Comparison of ENCODE assay signal across 30 cellular contexts in the genomic region with DNA sequence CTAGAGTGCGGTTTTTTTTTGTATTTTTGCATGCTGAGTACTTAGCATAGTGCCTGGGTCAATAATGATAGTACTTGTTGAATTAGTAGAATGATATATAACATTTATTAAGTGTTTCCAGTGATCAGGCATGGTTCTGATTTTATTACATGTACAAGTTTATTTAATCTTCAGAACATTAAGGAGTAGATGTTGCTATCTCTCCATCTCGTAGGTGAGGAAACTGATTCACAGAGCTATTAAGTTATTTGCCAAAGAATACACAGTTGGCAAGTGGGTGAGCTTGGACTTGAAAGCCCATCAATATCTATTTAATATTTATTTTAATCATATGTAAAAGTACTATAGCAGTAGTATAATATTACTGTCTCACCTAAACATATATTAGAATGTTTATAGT.
DNase-seq lines count a peak whose midpoint lies in the region; TF ChIP-seq lines count a peak whose summit lies in the region.
"Had no signal": no experiment of that assay in that cellular context is flagged by ENCODE, and none has a peak within 500 bp of the region (broad histone marks: within the 10 kb centered on the region; RNA-seq: fewer than 3 reads in every experiment).

No MANE protein-coding gene starts in this region.

- no peaks in the 10 kb centered on the region for H3K36me3 ChIP-seq in BLaER1
- H3K36me3 ChIP-seq: BE2C; BLaER1 treated with 17β-estradiol and CSF1 and Interleukin-3, amounts not matched to agents 10 nM and 100 nM had no signal

- H3K9ac ChIP-seq in BLaER1: no peak overlapping the region
- H3K9ac ChIP-seq: BLaER1 treated with 17β-estradiol and CSF1 and Interleukin-3, amounts not matched to agents 10 nM and 100 nM had no signal

- H3K4me1 Mint-ChIP-seq in chondrocyte (ENCODE audit: low read depth): no peaks in the 10 kb centered on the region
- H3K4me1 Mint-ChIP-seq: CD14-positive monocyte; CD4-positive, CD25-positive, alpha-beta regulatory T cell; CD8-positive, alpha-beta memory T cell had no signal

- no peak overlapping the region for H3K4me3 Mint-ChIP-seq in chondrocyte (ENCODE audit: unreplicated experiment)
- H3K4me3 Mint-ChIP-seq: B cell; CD14-positive monocyte; CD4-positive, alpha-beta memory T cell; CD4-positive, alpha-beta T cell; CD4-positive, CD25-positive, alpha-beta regulatory T cell; CD8-positive, alpha-beta memory T cell; CD8-positive, alpha-beta T cell had no signal

- H3K27me3 ChIP-seq in BLaER1: no peaks in the 10 kb centered on the region
- H3K27me3 ChIP-seq: BE2C; BLaER1 treated with 17β-estradiol and CSF1 and Interleukin-3, amounts not matched to agents 10 nM and 100 nM had no signal

- no peaks in the 10 kb centered on the region for H3K9me3 ChIP-seq in BLaER1
- H3K9me3 ChIP-seq: A549; BE2C; BLaER1 treated with 17β-estradiol and CSF1 and Interleukin-3, amounts not matched to agents 10 nM and 100 nM; Caco-2 had no signal

- H3K36me3 Mint-ChIP-seq in chondrocyte (ENCODE audit: low read depth): no peaks in the 10 kb centered on the region
- H3K36me3 Mint-ChIP-seq: CD14-positive monocyte; CD4-positive, alpha-beta memory T cell; CD4-positive, CD25-positive, alpha-beta regulatory T cell; CD8-positive, alpha-beta T cell had no signal

- TF ChIP-seq CTCF in LNCaP clone FGC (IDR thresholded peaks at IDR 0.05; ENCODE audit: control insufficient read depth, extremely low read depth, insufficient read depth) (no peak), chondrocyte (IDR thresholded peaks at IDR 0.05) (no peak)

- peak overlapping the region; percentile 73 for H3K4me2 ChIP-seq in BLaER1
- H3K4me2 ChIP-seq: A549 had no signal

- no peak overlapping the region for H3K27ac Mint-ChIP-seq in chondrocyte (ENCODE audit: unreplicated experiment)
- H3K27ac Mint-ChIP-seq: B cell; CD14-positive monocyte; CD4-positive, alpha-beta memory T cell; CD4-positive, alpha-beta T cell; CD8-positive, alpha-beta memory T cell; CD8-positive, alpha-beta T cell had no signal

- H4K20me1 ChIP-seq in BLaER1: no peaks in the 10 kb centered on the region
- H4K20me1 ChIP-seq: BLaER1 treated with 17β-estradiol and CSF1 and Interleukin-3, amounts not matched to agents 10 nM and 100 nM had no signal

- peaks cover 3% of the 10 kb centered on the region for H3K27me3 Mint-ChIP-seq in chondrocyte (ENCODE audit: low read depth)
- H3K27me3 Mint-ChIP-seq: CD4-positive, CD25-positive, alpha-beta regulatory T cell; CD8-positive, alpha-beta memory T cell had no signal

- peak; percentile 94 for DNase-seq in LNCaP clone FGC (ENCODE audit: low read depth)
- DNase-seq in chondrocyte (ENCODE audit: low spot score): no peak
- no peak for DNase-seq in stimulated activated CD8-positive, alpha-beta memory T cell treated with anti-CD3 and anti-CD28 coated beads, Interleukin-4, amount 100 ng/mL, for 48 hours
- DNase-seq: 8988T; ACHN; AML-193; BE2C; C1 segment of cervical spinal cord; Caco-2; Calu3; CD4-positive, alpha-beta memory T cell; CD4-positive, alpha-beta T cell; CD4-positive, CD25-positive, alpha-beta regulatory T cell; CD8-positive, alpha-beta memory T cell; CD8-positive, alpha-beta T cell; COR-L47; DMS 273 treated with DMSO at 0.1 percent for 48 hours; DMS153; DMS53; DMS79; DMS79 treated with DMSO at 0.1 percent for 48 hours; DND-41; EL had no signal

- peak overlapping the region; percentile 33; the same call in 1 of the 2 replicates for H3K27ac ChIP-seq in BLaER1
- H3K27ac ChIP-seq: 22Rv1, A549, C4-2B had no signal

- H3K4me3 ChIP-seq in BLaER1 (no peak overlapping the region), LNCaP clone FGC (ENCODE audit: low read depth, low read length) (no peak overlapping the region)
- H3K4me3 ChIP-seq: A549; BLaER1 treated with 17β-estradiol and CSF1 and Interleukin-3, amounts not matched to agents 10 nM and 100 nM had no signal

- no peaks in the 10 kb centered on the region for H3K9me3 Mint-ChIP-seq in chondrocyte (ENCODE audit: low read depth)
- H3K9me3 Mint-ChIP-seq: CD4-positive, alpha-beta T cell; CD8-positive, alpha-beta T cell had no signal

- H3K4me1 ChIP-seq in BLaER1: peaks cover 82% of the 10 kb centered on the region
- H3K4me1 ChIP-seq: A549, BE2C, Caco-2 had no signal
